Comparison of ENCODE assay signal across 22 cellular contexts in genomic region chr19:48749571-48750198, GRCh38. TPM values are rescaled to one million over a fixed set of nuclear protein-coding genes. Genes with fewer than 3 reads are reported as not detected.
A peak's percentile ranks its signal among the peaks of the same experiment; 100 is the strongest.
DNase-seq lines count a peak whose midpoint lies in the region; ATAC-seq, FAIRE-seq and TF ChIP-seq lines count a peak whose summit lies in the region.
"Had no signal": no experiment of that assay in that cellular context is flagged by ENCODE, and none has a peak within 500 bp of the region (broad histone marks: within the 10 kb centered on the region; RNA-seq: fewer than 3 reads in every experiment).

No MANE protein-coding gene starts in this region.

- H3K4me1 ChIP-seq in HepG2 (ENCODE audit: insufficient read depth, low read length) (peaks cover 29% of the 10 kb centered on the region), right lobe of liver (peaks cover 0 to 10% (median 0%) of the 10 kb centered on the region in 4 donors), body of pancreas (peaks cover 65% of the 10 kb centered on the region), stomach (peaks cover 15 to 60% (median 39%) of the 10 kb centered on the region in 4 donors), neural progenitor cell (no peaks in the 10 kb centered on the region)

- H3K27ac ChIP-seq in HepG2 (ENCODE audit: extremely low read length, insufficient read depth, low read length) (no peak overlapping the region), right lobe of liver (no peak overlapping the region), body of pancreas (peak overlapping the region; percentile 34 to 94 (median 82)), stomach (peak overlapping the region; percentile 50 to 88 (median 86)), neural progenitor cell (no peak overlapping the region)
- H3K27ac ChIP-seq: BLaER1, KMS-11 had no signal

- H4K20me1 ChIP-seq in HepG2 (ENCODE audit: insufficient read depth, low read length) = no peaks in the 10 kb centered on the region
- no peaks in the 10 kb centered on the region for H4K20me1 ChIP-seq in neural progenitor cell (ENCODE audit: low read depth)
- H4K20me1 ChIP-seq: BLaER1 had no signal

- POLR2A ChIA-PET in HepG2 (lab: Yijun Ruan, JAX) = interaction anchor here (1.6 kb wide), 1 partner anchor 11 kb away, joined by 3 read pairs; no protein-coding TSS in a partner anchor

- intact Hi-C loops in HepG2 (cut with micrococcal nuclease; ENCODE audit: unreplicated experiment) = no loop called here
- intact Hi-C loops in right lobe of liver (cut with DNase I) = no loop called here
- intact Hi-C loops in body of pancreas (cut with DNase I) = no loop called here
- intact Hi-C loops in stomach (cut with DNase I; ENCODE audit: low total_unique reads) = loop anchor here (10.0 kb wide), 1 partner anchor 105 kb away; the partner anchor contains the start of gene CA11

- WGBS in HepG2 (ENCODE audit: low lambda C conversion rate) = 67% methylated on average over 3 of the region's 4 CpGs
- no CpG with 5 or more reads among the region's 4 CpGs for WGBS in right lobe of liver (ENCODE audit: insufficient coverage, low coverage, low lambda C conversion rate, missing lambda C conversion rate)
- 42 to 55% methylated on average over 3 to 4 of the region's 4 CpGs for WGBS in body of pancreas, 2 donors
- 46 to 59% (median 56%) methylated on average over 4 of the region's 4 CpGs for WGBS in stomach, 5 donors

- H3K9me3 ChIP-seq in HepG2 (ENCODE audit: low read length) = no peaks in the 10 kb centered on the region
- no peaks in the 10 kb centered on the region for H3K9me3 ChIP-seq in right lobe of liver
- H3K9me3 ChIP-seq in body of pancreas = no peaks in the 10 kb centered on the region
- no peaks in the 10 kb centered on the region for H3K9me3 ChIP-seq in stomach
- no peaks in the 10 kb centered on the region for H3K9me3 ChIP-seq in neural progenitor cell (ENCODE audit: low read depth)
- H3K9me3 ChIP-seq: BLaER1 had no signal

- H3K36me3 ChIP-seq in HepG2 (replicated peaks in 1 of 2; ENCODE audit: control insufficient read depth in 1 of 2, insufficient read depth in 2 of 2, low read length in 2 of 2) = no peaks in the 10 kb centered on the region
- no peaks in the 10 kb centered on the region for H3K36me3 ChIP-seq in right lobe of liver
- H3K36me3 ChIP-seq in body of pancreas (replicated peaks in 1 of 2; ENCODE audit: insufficient read depth in 1 of 2, low read depth in 2 of 2) = no peaks in the 10 kb centered on the region
- peaks cover 0 to 9% (median 0%) of the 10 kb centered on the region in 4 donors for H3K36me3 ChIP-seq in stomach
- H3K36me3 ChIP-seq in neural progenitor cell = no peaks in the 10 kb centered on the region

- no peak for FAIRE-seq in HepG2 (lab: Jason Lieb, UNC)
- FAIRE-seq: GM12878, GM19239, H54 had no signal

- H3K4me2 ChIP-seq in HepG2 (ENCODE audit: low read depth, low read length) (no peak overlapping the region), neural progenitor cell (no peak overlapping the region)
- H3K4me2 ChIP-seq: BLaER1, GM23338, KMS-11 had no signal

- H3K9me3 Mint-ChIP-seq in neural progenitor cell = peaks cover 6% of the 10 kb centered on the region
- H3K9me3 Mint-ChIP-seq: CD8-positive, alpha-beta T cell; GM23338 had no signal

- H3F3A ChIP-seq in neural progenitor cell (ENCODE audit: low read depth) = peaks cover 31% of the 10 kb centered on the region

- H3K27me3 Mint-ChIP-seq in neural progenitor cell (ENCODE audit: insufficient read depth, low read depth) = peaks cover 43% of the 10 kb centered on the region

- H2AFZ ChIP-seq in HepG2 (ENCODE audit: low read length) (no peak overlapping the region), neural progenitor cell (replicated peaks) (no peak overlapping the region)
- H2AFZ ChIP-seq: GM23338 had no signal

- H3K4me3 Mint-ChIP-seq in neural progenitor cell = no peak overlapping the region
- H3K4me3 Mint-ChIP-seq: CD8-positive, alpha-beta T cell had no signal

- H3K9ac ChIP-seq in HepG2 (ENCODE audit: insufficient read depth, low read depth, low read length) (no peak overlapping the region), neural progenitor cell (no peak overlapping the region)
- H3K9ac ChIP-seq: BLaER1, KMS-11 had no signal

- no TSS peak for BruUV-seq in HepG2 (replicated peaks; lab: Mats Ljungman, UMichigan)

- CTCF ChIA-PET in HepG2 (lab: Yijun Ruan, JAX; ENCODE audit: low intra/inter-chr PET ratio, low total read pairs) = no interaction called here

- H3K36me3 Mint-ChIP-seq in neural progenitor cell = peaks cover 9% of the 10 kb centered on the region
- H3K36me3 Mint-ChIP-seq: CD8-positive, alpha-beta T cell had no signal

- H3K27ac Mint-ChIP-seq in neural progenitor cell = no peak overlapping the region
- H3K27ac Mint-ChIP-seq: CD8-positive, alpha-beta T cell; GM23338 had no signal

- DNase-seq in HepG2 (ENCODE audit: low spot score) = no peak
- DNase-seq in right lobe of liver = no peak
- DNase-seq in body of pancreas = no peak
- DNase-seq in stomach = no peak
- no peak for DNase-seq in neural progenitor cell (ENCODE audit: low spot score)
- DNase-seq: 8988T; CD8-positive, alpha-beta T cell; DMS 273 treated with DMSO at 0.1 percent for 48 hours; DMS53; DND-41; EL had no signal

- H3K79me2 ChIP-seq in HepG2 (ENCODE audit: insufficient read depth, low read length) (no peaks in the 10 kb centered on the region), neural progenitor cell (ENCODE audit: low read depth) (peaks cover 17% of the 10 kb centered on the region)

- TF ChIP-seq EP300 in HepG2 (IDR thresholded peaks at IDR 0.05; ENCODE audit: low read depth in 2 of 2, low read length in 2 of 2) (no peak), HepG2 (CRISPR knock-in tag; IDR thresholded peaks at IDR 0.05; ENCODE audit: borderline replicate concordance) (no peak), stomach (IDR thresholded peaks at IDR 0.05) (no peak)

- no peak overlapping the region for H3K4me3 ChIP-seq in HepG2 (replicated peaks in 1 of 3; ENCODE audit: insufficient read depth in 1 of 3, low read depth in 2 of 3, low read length in 3 of 3)
- H3K4me3 ChIP-seq in right lobe of liver = no peak overlapping the region
- no peak overlapping the region for H3K4me3 ChIP-seq in body of pancreas
- H3K4me3 ChIP-seq in stomach = peak overlapping the region in 2 of 4 donors; percentile 52 to 58
- no peak overlapping the region for H3K4me3 ChIP-seq in neural progenitor cell
- H3K4me3 ChIP-seq: BLaER1, GM12878, GM23338 had no signal

- no peak for ATAC-seq in HepG2
- ATAC-seq in right lobe of liver = no peak
- ATAC-seq in body of pancreas = no peak
- no peak for ATAC-seq in GM21737 (IDR thresholded peaks at IDR 0.05; ENCODE audit: unreplicated experiment)
- ATAC-seq: CD8-positive, alpha-beta T cell; GM12878; GM23338; HCT116 had no signal

- H3K27me3 ChIP-seq in HepG2 (ENCODE audit: control insufficient read depth in 1 of 2, insufficient read depth in 2 of 2, low read length in 2 of 2) (no peaks in the 10 kb centered on the region; a peak in 1 of 5 replicates), right lobe of liver (no peaks in the 10 kb centered on the region), body of pancreas (no peaks in the 10 kb centered on the region), stomach (peaks cover 0 to 68% (median 10%) of the 10 kb centered on the region in 3 donors), neural progenitor cell (peaks cover 11% of the 10 kb centered on the region)

- TF ChIP-seq CTCF in HepG2 (CRISPR knock-in tag; IDR thresholded peaks at IDR 0.05) (no peak), right lobe of liver (IDR thresholded peaks at IDR 0.05) (no peak), body of pancreas (IDR thresholded peaks at IDR 0.05) (no peak), stomach (IDR thresholded peaks at IDR 0.05) (no peak), neural progenitor cell (IDR thresholded peaks at IDR 0.05) (no peak)

- in situ Hi-C loops in HepG2 (cut with HindIII; ENCODE audit: extremely low pct_ligation_motif_present, low pct_unique_long_range_greater_than_20kb) = no loop called here

- no peak for TF ChIP-seq RAD21 in HepG2 (CRISPR knock-in tag; IDR thresholded peaks at IDR 0.05)

- TF ChIP-seq POLR2A in HepG2 (IDR thresholded peaks at IDR 0.05; ENCODE audit: insufficient read depth in 1 of 2, low read depth in 2 of 2, low read length in 2 of 2) (no peak), right lobe of liver (IDR thresholded peaks at IDR 0.05) (no peak), body of pancreas (IDR thresholded peaks at IDR 0.05) (no peak), stomach (IDR thresholded peaks at IDR 0.05) (no peak)

- peaks cover 29% of the 10 kb centered on the region for H3K4me1 Mint-ChIP-seq in neural progenitor cell

RNA-seq across cellular contexts. Expression of gene FUT1, which starts 2.8 kb away (rescaled TPM):
- total RNA-seq in HepG2 (2016; rRNA removed; fragmentation: Illumina TruSeq; extraction: Trizol) (0.07 TPM in 2 replicates), right lobe of liver (1 to 10 TPM in 3 of 6 experiments, under 1 TPM in 3; 0.22 to 1.9 (median 0.93) TPM), body of pancreas (10 to 100 TPM; 14.8 to 79.1 TPM), stomach (10 to 100 TPM in 2 of 5 donors, 1 to 10 TPM in 2, not detected in 1; 7.0 to 54.5 (median 11.1) TPM), neural progenitor cell (ENCODE audit: low replicate concordance) (2.9 and 5.1 TPM in 2 replicates)
- not detected in 2 replicates for total RNA-seq in HepG2 (2016; cell fraction: cytosol; rRNA removed; fragmentation: Illumina TruSeq; extraction: Trizol; ENCODE audit: low read depth)
- total RNA-seq in HepG2 (2016; cell fraction: insoluble cytoplasmic fraction; rRNA removed; fragmentation: Illumina TruSeq; extraction: Trizol) = 0.09 TPM in 1 of 2 replicates, not detected in the other
- 0.07 and 0.09 TPM in 2 replicates for total RNA-seq in HepG2 (2016; cell fraction: membrane; rRNA removed; fragmentation: Illumina TruSeq; extraction: Trizol)
- total RNA-seq in HepG2 (2016; cell fraction: nucleus; rRNA removed; fragmentation: Illumina TruSeq; extraction: Trizol) = 0.09 TPM in 1 of 2 replicates, not detected in the other
- polyA plus RNA-seq in HepG2 (2011; rRNA removed) (1.1 and 1.5 TPM in 2 replicates), stomach (1 to 10 TPM; 7.2 to 7.5 (median 7.2) TPM)
- 0.71 and 0.98 TPM in 2 replicates for polyA plus RNA-seq in HepG2 (2011; cell fraction: cytosol; rRNA removed)
- 2.0 and 2.5 TPM in 2 replicates for polyA plus RNA-seq in HepG2 (2011; cell fraction: nucleus; rRNA removed)
- polyA plus RNA-seq in HepG2 (2012) = 0.47 and 1.7 TPM in 2 replicates
- polyA plus RNA-seq in HepG2 (2016; cell fraction: cytosol; fragmentation: Illumina TruSeq; extraction: Trizol; ENCODE audit: low read depth) = not detected in 2 replicates
- not detected in 2 replicates for polyA plus RNA-seq in HepG2 (2016; cell fraction: insoluble cytoplasmic fraction; fragmentation: Illumina TruSeq; extraction: Trizol; ENCODE audit: low read depth)
- 0.14 TPM in 1 of 2 replicates, not detected in the other for polyA plus RNA-seq in HepG2 (2016; cell fraction: membrane; fragmentation: Illumina TruSeq; extraction: Trizol; ENCODE audit: low read depth)
- 0.26 TPM in 1 of 2 replicates, not detected in the other for polyA plus RNA-seq in HepG2 (2016; cell fraction: nucleus; fragmentation: Illumina TruSeq; extraction: Trizol; ENCODE audit: insufficient read depth, low read depth)
- polyA minus RNA-seq in HepG2 (2011; rRNA and poly(A)+ RNA removed; ENCODE audit: low replicate concordance) = 1.8 and 2.9 TPM in 2 replicates
- 0.97 and 0.99 TPM in 2 replicates for polyA minus RNA-seq in HepG2 (2011; cell fraction: cytosol; rRNA and poly(A)+ RNA removed)
- polyA minus RNA-seq in HepG2 (2011; cell fraction: nucleus; rRNA and poly(A)+ RNA removed) = 0.64 and 1.5 TPM in 2 replicates
- total RNA-seq: CD8-positive, alpha-beta T cell; G401; GM12878 had no signal

RNA-seq across cellular contexts. Expression of gene IZUMO1, which starts 3.0 kb away (rescaled TPM):
- total RNA-seq in HepG2 (2016; rRNA removed; fragmentation: Illumina TruSeq; extraction: Trizol) = 0.22 TPM in 1 of 2 replicates, not detected in the other
- total RNA-seq in HepG2 (2016; cell fraction: cytosol; rRNA removed; fragmentation: Illumina TruSeq; extraction: Trizol; ENCODE audit: low read depth) = not detected in 2 replicates
- 0.11 TPM in 1 of 2 replicates, not detected in the other for total RNA-seq in HepG2 (2016; cell fraction: insoluble cytoplasmic fraction; rRNA removed; fragmentation: Illumina TruSeq; extraction: Trizol)
- total RNA-seq in HepG2 (2016; cell fraction: membrane; rRNA removed; fragmentation: Illumina TruSeq; extraction: Trizol) = 0.59 TPM in 1 of 2 replicates, not detected in the other
- not detected in 2 replicates for total RNA-seq in HepG2 (2016; cell fraction: nucleus; rRNA removed; fragmentation: Illumina TruSeq; extraction: Trizol)
- polyA plus RNA-seq in HepG2 (2011; rRNA removed) = 0.07 and 0.16 TPM in 2 replicates
- not detected in 2 replicates for polyA plus RNA-seq in HepG2 (2011; cell fraction: cytosol; rRNA removed)
- polyA plus RNA-seq in HepG2 (2011; cell fraction: nucleus; rRNA removed) = 1.2 and 1.7 TPM in 2 replicates
- 0.09 and 0.50 TPM in 2 replicates for polyA plus RNA-seq in HepG2 (2012)
- not detected in 2 replicates for polyA plus RNA-seq in HepG2 (2016; cell fraction: cytosol; fragmentation: Illumina TruSeq; extraction: Trizol; ENCODE audit: low read depth)
- not detected in 2 replicates for polyA plus RNA-seq in HepG2 (2016; cell fraction: insoluble cytoplasmic fraction; fragmentation: Illumina TruSeq; extraction: Trizol; ENCODE audit: low read depth)
- polyA plus RNA-seq in HepG2 (2016; cell fraction: membrane; fragmentation: Illumina TruSeq; extraction: Trizol; ENCODE audit: low read depth) = not detected in 2 replicates
- 0.46 and 0.85 TPM in 2 replicates for polyA plus RNA-seq in HepG2 (2016; cell fraction: nucleus; fragmentation: Illumina TruSeq; extraction: Trizol; ENCODE audit: insufficient read depth, low read depth)
- 0.30 TPM in 1 of 2 replicates, not detected in the other for polyA minus RNA-seq in HepG2 (2011; rRNA and poly(A)+ RNA removed; ENCODE audit: low replicate concordance)
- not detected in 2 replicates for polyA minus RNA-seq in HepG2 (2011; cell fraction: cytosol; rRNA and poly(A)+ RNA removed)
- polyA minus RNA-seq in HepG2 (2011; cell fraction: nucleus; rRNA and poly(A)+ RNA removed) = 0.37 and 0.39 TPM in 2 replicates
- total RNA-seq in right lobe of liver = under 1 TPM in 5 of 6 experiments, not detected in 1; 0.10 to 0.35 (median 0.13) TPM
- total RNA-seq in body of pancreas = 10 to 100 TPM in 1 of 2 donors, 1 to 10 TPM in 1; 1.6 to 14.5 TPM
- total RNA-seq in stomach = 10 to 100 TPM in 2 of 5 donors, under 1 TPM in 1, not detected in 2; 0.73 to 14.3 (median 10.7) TPM
- polyA plus RNA-seq in stomach = 1 to 10 TPM in 1 of 3 donors, under 1 TPM in 1, not detected in 1; 0.62 to 4.0 TPM
- total RNA-seq in neural progenitor cell (ENCODE audit: low replicate concordance) = 0.19 and 0.40 TPM in 2 replicates
- total RNA-seq: A673; CD8-positive, alpha-beta T cell; G401; GM12878 had no signal
- polyA plus RNA-seq: AG04450, GM12878 had no signal

RNA-seq across cellular contexts. Expression of gene FGF21, which starts 5.6 kb away (rescaled TPM):
- not detected in 2 replicates for total RNA-seq in HepG2 (2016; rRNA removed; fragmentation: Illumina TruSeq; extraction: Trizol)
- not detected in 2 replicates for total RNA-seq in HepG2 (2016; cell fraction: cytosol; rRNA removed; fragmentation: Illumina TruSeq; extraction: Trizol; ENCODE audit: low read depth)
- not detected in 2 replicates for total RNA-seq in HepG2 (2016; cell fraction: insoluble cytoplasmic fraction; rRNA removed; fragmentation: Illumina TruSeq; extraction: Trizol)
- total RNA-seq in HepG2 (2016; cell fraction: membrane; rRNA removed; fragmentation: Illumina TruSeq; extraction: Trizol) = not detected in 2 replicates
- not detected in 2 replicates for total RNA-seq in HepG2 (2016; cell fraction: nucleus; rRNA removed; fragmentation: Illumina TruSeq; extraction: Trizol)
- polyA plus RNA-seq in HepG2 (2011; rRNA removed) = 0.17 TPM in 2 replicates
- 0.08 and 0.12 TPM in 2 replicates for polyA plus RNA-seq in HepG2 (2011; cell fraction: cytosol; rRNA removed)
- 0.26 and 0.39 TPM in 2 replicates for polyA plus RNA-seq in HepG2 (2011; cell fraction: nucleus; rRNA removed)
- 0.60 TPM in 1 of 2 replicates, not detected in the other for polyA plus RNA-seq in HepG2 (2012)
- polyA plus RNA-seq in HepG2 (2016; cell fraction: cytosol; fragmentation: Illumina TruSeq; extraction: Trizol; ENCODE audit: low read depth) = not detected in 2 replicates
- polyA plus RNA-seq in HepG2 (2016; cell fraction: insoluble cytoplasmic fraction; fragmentation: Illumina TruSeq; extraction: Trizol; ENCODE audit: low read depth) = not detected in 2 replicates
- not detected in 2 replicates for polyA plus RNA-seq in HepG2 (2016; cell fraction: membrane; fragmentation: Illumina TruSeq; extraction: Trizol; ENCODE audit: low read depth)
- polyA plus RNA-seq in HepG2 (2016; cell fraction: nucleus; fragmentation: Illumina TruSeq; extraction: Trizol; ENCODE audit: insufficient read depth, low read depth) = not detected in 2 replicates
- polyA minus RNA-seq in HepG2 (2011; rRNA and poly(A)+ RNA removed; ENCODE audit: low replicate concordance) = not detected in 2 replicates
- polyA minus RNA-seq in HepG2 (2011; cell fraction: cytosol; rRNA and poly(A)+ RNA removed) = not detected in 2 replicates
- polyA minus RNA-seq in HepG2 (2011; cell fraction: nucleus; rRNA and poly(A)+ RNA removed) = 0.37 TPM in 1 of 2 replicates, not detected in the other
- total RNA-seq in right lobe of liver = 10 to 100 TPM in 4 of 6 experiments, 1 to 10 TPM in 1, not detected in 1; 5.1 to 55.3 (median 32.7) TPM
- total RNA-seq in body of pancreas = not detected
- total RNA-seq in stomach = not detected
- polyA plus RNA-seq in stomach = not detected
- total RNA-seq in neural progenitor cell (ENCODE audit: low replicate concordance) = not detected in 2 replicates
- total RNA-seq: A673; CD8-positive, alpha-beta T cell; G401; GM12878 had no signal
- polyA plus RNA-seq: AG04450, GM12878 had no signal

RNA-seq across cellular contexts. Expression of gene RASIP1, which starts 9.3 kb away (rescaled TPM):
- total RNA-seq in HepG2 (2016; rRNA removed; fragmentation: Illumina TruSeq; extraction: Trizol) (0.44 and 0.49 TPM in 2 replicates), right lobe of liver (1 to 10 TPM; 2.7 to 6.7 (median 4.9) TPM), body of pancreas (10 to 100 TPM; 14.5 to 60.0 TPM), stomach (10 to 100 TPM in 1 of 5 donors, 1 to 10 TPM in 4; 4.7 to 26.8 (median 8.8) TPM), neural progenitor cell (ENCODE audit: low replicate concordance) (0.86 and 3.2 TPM in 2 replicates)
- 0.18 and 0.20 TPM in 2 replicates for total RNA-seq in HepG2 (2016; cell fraction: cytosol; rRNA removed; fragmentation: Illumina TruSeq; extraction: Trizol; ENCODE audit: low read depth)
- total RNA-seq in HepG2 (2016; cell fraction: insoluble cytoplasmic fraction; rRNA removed; fragmentation: Illumina TruSeq; extraction: Trizol) = 0.16 and 0.32 TPM in 2 replicates
- total RNA-seq in HepG2 (2016; cell fraction: membrane; rRNA removed; fragmentation: Illumina TruSeq; extraction: Trizol) = 0.09 and 0.24 TPM in 2 replicates
- total RNA-seq in HepG2 (2016; cell fraction: nucleus; rRNA removed; fragmentation: Illumina TruSeq; extraction: Trizol) = 0.22 TPM in 1 of 2 replicates, not detected in the other
- polyA plus RNA-seq in HepG2 (2011; rRNA removed) (0.58 and 1.1 TPM in 2 replicates), stomach (10 to 100 TPM; 11.1 to 44.9 (median 29.3) TPM)
- 0.49 and 0.71 TPM in 2 replicates for polyA plus RNA-seq in HepG2 (2011; cell fraction: cytosol; rRNA removed)
- polyA plus RNA-seq in HepG2 (2011; cell fraction: nucleus; rRNA removed) = 2.6 and 3.2 TPM in 2 replicates
- polyA plus RNA-seq in HepG2 (2012) = 1.3 and 1.9 TPM in 2 replicates
- 0.14 and 0.21 TPM in 2 replicates for polyA plus RNA-seq in HepG2 (2016; cell fraction: cytosol; fragmentation: Illumina TruSeq; extraction: Trizol; ENCODE audit: low read depth)
- polyA plus RNA-seq in HepG2 (2016; cell fraction: insoluble cytoplasmic fraction; fragmentation: Illumina TruSeq; extraction: Trizol; ENCODE audit: low read depth) = 0.27 and 0.31 TPM in 2 replicates
- 0.11 and 0.30 TPM in 2 replicates for polyA plus RNA-seq in HepG2 (2016; cell fraction: membrane; fragmentation: Illumina TruSeq; extraction: Trizol; ENCODE audit: low read depth)
- polyA plus RNA-seq in HepG2 (2016; cell fraction: nucleus; fragmentation: Illumina TruSeq; extraction: Trizol; ENCODE audit: insufficient read depth, low read depth) = 0.86 and 0.89 TPM in 2 replicates
- polyA minus RNA-seq in HepG2 (2011; rRNA and poly(A)+ RNA removed; ENCODE audit: low replicate concordance) = 1.6 and 73.9 TPM in 2 replicates
- 0.79 and 0.89 TPM in 2 replicates for polyA minus RNA-seq in HepG2 (2011; cell fraction: cytosol; rRNA and poly(A)+ RNA removed)
- polyA minus RNA-seq in HepG2 (2011; cell fraction: nucleus; rRNA and poly(A)+ RNA removed) = 1.1 and 1.2 TPM in 2 replicates
- polyA plus RNA-seq: GM12878 had no signal

RNA-seq across cellular contexts. Expression of gene MAMSTR, which starts 30.2 kb away (rescaled TPM):
- total RNA-seq in HepG2 (2016; rRNA removed; fragmentation: Illumina TruSeq; extraction: Trizol) (2.0 and 2.2 TPM in 2 replicates), right lobe of liver (under 1 TPM in 5 of 6 experiments, not detected in 1; 0.22 to 0.37 (median 0.24) TPM), body of pancreas (1 to 10 TPM in 1 of 2 donors, under 1 TPM in 1; 0.26 to 7.3 TPM), stomach (1 to 10 TPM in 1 of 5 donors, under 1 TPM in 1, not detected in 3; 0.55 to 3.6 TPM), neural progenitor cell (ENCODE audit: low replicate concordance) (1.2 and 1.4 TPM in 2 replicates)
- 2.4 and 2.6 TPM in 2 replicates for total RNA-seq in HepG2 (2016; cell fraction: cytosol; rRNA removed; fragmentation: Illumina TruSeq; extraction: Trizol; ENCODE audit: low read depth)
- 1.4 and 2.1 TPM in 2 replicates for total RNA-seq in HepG2 (2016; cell fraction: insoluble cytoplasmic fraction; rRNA removed; fragmentation: Illumina TruSeq; extraction: Trizol)
- 2.7 and 3.4 TPM in 2 replicates for total RNA-seq in HepG2 (2016; cell fraction: membrane; rRNA removed; fragmentation: Illumina TruSeq; extraction: Trizol)
- total RNA-seq in HepG2 (2016; cell fraction: nucleus; rRNA removed; fragmentation: Illumina TruSeq; extraction: Trizol) = 2.1 and 2.5 TPM in 2 replicates
- polyA plus RNA-seq in HepG2 (2011; rRNA removed) (2.4 and 2.7 TPM in 2 replicates), stomach (1 to 10 TPM in 2 of 3 donors, under 1 TPM in 1; 0.46 to 1.5 (median 1.5) TPM)
- polyA plus RNA-seq in HepG2 (2011; cell fraction: cytosol; rRNA removed) = 1.4 and 1.7 TPM in 2 replicates
- 7.2 and 7.7 TPM in 2 replicates for polyA plus RNA-seq in HepG2 (2011; cell fraction: nucleus; rRNA removed)
- 3.9 and 5.7 TPM in 2 replicates for polyA plus RNA-seq in HepG2 (2012)
- 2.3 and 3.3 TPM in 2 replicates for polyA plus RNA-seq in HepG2 (2016; cell fraction: cytosol; fragmentation: Illumina TruSeq; extraction: Trizol; ENCODE audit: low read depth)
- 3.3 and 5.0 TPM in 2 replicates for polyA plus RNA-seq in HepG2 (2016; cell fraction: insoluble cytoplasmic fraction; fragmentation: Illumina TruSeq; extraction: Trizol; ENCODE audit: low read depth)
- polyA plus RNA-seq in HepG2 (2016; cell fraction: membrane; fragmentation: Illumina TruSeq; extraction: Trizol; ENCODE audit: low read depth) = 3.1 and 3.8 TPM in 2 replicates
- polyA plus RNA-seq in HepG2 (2016; cell fraction: nucleus; fragmentation: Illumina TruSeq; extraction: Trizol; ENCODE audit: insufficient read depth, low read depth) = 8.7 and 10.3 TPM in 2 replicates
- polyA minus RNA-seq in HepG2 (2011; rRNA and poly(A)+ RNA removed; ENCODE audit: low replicate concordance) = 1.3 and 3.6 TPM in 2 replicates
- 2.6 and 4.8 TPM in 2 replicates for polyA minus RNA-seq in HepG2 (2011; cell fraction: cytosol; rRNA and poly(A)+ RNA removed)
- 1.9 and 2.2 TPM in 2 replicates for polyA minus RNA-seq in HepG2 (2011; cell fraction: nucleus; rRNA and poly(A)+ RNA removed)

Comparison
In these comparisons a context has a peak if more than half of its experiments do, and no peak if none do; other contexts are left out.
1. H3K27ac ChIP-seq: peak in body of pancreas (4 of 4) and stomach (5 of 5); none in HepG2 (single experiment), right lobe of liver (0 of 3) and neural progenitor cell (single experiment).